27 cellular contexts compared by ENCODE assay signal in genomic region chr2:102420290-102420689, GRCh38. TPM values are rescaled to one million over a fixed set of nuclear protein-coding genes. Genes with fewer than 3 reads are reported as not detected.
DNase-seq lines count a peak whose midpoint lies in the region; ATAC-seq and TF ChIP-seq lines count a peak whose summit lies in the region.
"Had no signal": no experiment of that assay in that cellular context is flagged by ENCODE, and none has a peak within 500 bp of the region (broad histone marks: within the 10 kb centered on the region; RNA-seq: fewer than 3 reads in every experiment).

No MANE protein-coding gene starts in this region.

- H3K4me3 ChIP-seq in CD8-positive, alpha-beta T cell (ENCODE audit: low read depth, low read length), result no peak overlapping the region
- H3K4me3 ChIP-seq in psoas muscle, result no peak overlapping the region
- H3K4me3 ChIP-seq: GM23248, neural progenitor cell, tibial nerve had no signal

- peak overlapping the region; percentile 97 for H3K27ac Mint-ChIP-seq in T-helper 1 cell treated with Interleukin-12 subunit alpha and Interleukin-12 subunit beta and Interleukin-4 antibody, amounts not matched to agents 30 μg/mL and 1 μg/mL, for 36 hours
- H3K27ac Mint-ChIP-seq in CD8-positive, alpha-beta T cell, result peak overlapping the region; percentile 76
- peak overlapping the region; percentile 17 for H3K27ac Mint-ChIP-seq in activated CD4-positive, alpha-beta memory T cell treated with anti-CD3 and anti-CD28 coated beads, Interleukin-2, amount 10 ng/mL, durations not matched to agents 7 days and 5 days
- peak overlapping the region; percentile 93 to 99 (median 96) for H3K27ac Mint-ChIP-seq in immature natural killer cell
- H3K27ac Mint-ChIP-seq: neural progenitor cell had no signal

- WGBS in psoas muscle, 3 donors, result 85 to 88% (median 85%) methylated on average over 4 of the region's 4 CpGs

- CTCF ChIA-PET in CD8-positive, alpha-beta T cell (lab: Charles Lee), result interaction anchor here (0.8 to 6.0 kb wide), 4 partner anchors 11 to 180 kb away, joined by 3 to 43 read pairs (median 5); partner anchors contain the start of gene IL18R1
- CTCF ChIA-PET in activated CD4-positive, alpha-beta memory T cell treated with anti-CD3 and anti-CD28 coated beads, Interleukin-2, amount 10 ng/mL, durations not matched to agents 7 days and 5 days (lab: Charles Lee), result interaction anchor here (0.9 to 4.7 kb wide), 4 partner anchors 14 to 156 kb away, joined by 3 to 19 read pairs (median 4); no protein-coding TSS in a partner anchor

- H3K27ac ChIP-seq in CD8-positive, alpha-beta T cell (ENCODE audit: low read depth, low read length), result no peak overlapping the region
- H3K27ac ChIP-seq in psoas muscle, result no peak overlapping the region
- H3K27ac ChIP-seq: 22Rv1, GM23248, neural progenitor cell, tibial nerve had no signal

- TF ChIP-seq CTCF in CD8-positive, alpha-beta T cell (IDR thresholded peaks at IDR 0.05), result no peak
- no peak for TF ChIP-seq CTCF in psoas muscle (IDR thresholded peaks at IDR 0.05)

- peak overlapping the region; percentile 79 for H3K4me3 Mint-ChIP-seq in T-helper 1 cell treated with Interleukin-12 subunit alpha and Interleukin-12 subunit beta and Interleukin-4 antibody, amounts not matched to agents 30 μg/mL and 1 μg/mL, for 36 hours
- H3K4me3 Mint-ChIP-seq in CD8-positive, alpha-beta T cell, result peak overlapping the region; percentile 82
- peak overlapping the region; percentile 75 for H3K4me3 Mint-ChIP-seq in activated CD4-positive, alpha-beta memory T cell treated with anti-CD3 and anti-CD28 coated beads, Interleukin-2, amount 10 ng/mL, durations not matched to agents 7 days and 5 days
- peak overlapping the region; percentile 94 to 99 (median 98) for H3K4me3 Mint-ChIP-seq in immature natural killer cell
- H3K4me3 Mint-ChIP-seq: neural progenitor cell had no signal

- no peaks in the 10 kb centered on the region for H3K36me3 ChIP-seq in CD8-positive, alpha-beta T cell (ENCODE audit: insufficient read depth, low read length)
- no peaks in the 10 kb centered on the region for H3K36me3 ChIP-seq in psoas muscle (ENCODE audit: insufficient read depth in 1 of 2, low read depth in 1 of 2)
- H3K36me3 ChIP-seq: heart left ventricle, neural progenitor cell, tibial nerve had no signal

- H3K4me1 ChIP-seq in CD8-positive, alpha-beta T cell (ENCODE audit: insufficient read depth, low read length), result peaks cover 32% of the 10 kb centered on the region
- no peaks in the 10 kb centered on the region for H3K4me1 ChIP-seq in psoas muscle
- H3K4me1 ChIP-seq: neural progenitor cell, tibial nerve had no signal

- POLR2A ChIA-PET in CD8-positive, alpha-beta T cell (lab: Charles Lee), result interaction anchor here (1.5 to 2.6 kb wide), 2 partner anchors 10 to 11 kb away, joined by 4 to 10 read pairs; no protein-coding TSS in a partner anchor
- POLR2A ChIA-PET in activated CD4-positive, alpha-beta memory T cell treated with anti-CD3 and anti-CD28 coated beads, Interleukin-2, amount 10 ng/mL, durations not matched to agents 7 days and 5 days (lab: Charles Lee), result interaction anchor here (1.1 to 3.2 kb wide), 3 partner anchors 10 to 64 kb away, joined by 3 to 14 read pairs (median 9); partner anchors contain the start of gene IL18R1

- H3K36me3 Mint-ChIP-seq in T-helper 1 cell treated with Interleukin-12 subunit alpha and Interleukin-12 subunit beta and Interleukin-4 antibody, amounts not matched to agents 30 μg/mL and 1 μg/mL, for 36 hours (ENCODE audit: low read depth), result peaks cover 59% of the 10 kb centered on the region
- no peaks in the 10 kb centered on the region for H3K36me3 Mint-ChIP-seq in CD8-positive, alpha-beta T cell
- peaks cover 78% of the 10 kb centered on the region for H3K36me3 Mint-ChIP-seq in activated CD4-positive, alpha-beta memory T cell treated with anti-CD3 and anti-CD28 coated beads, Interleukin-2, amount 10 ng/mL, durations not matched to agents 7 days and 5 days (ENCODE audit: low read depth)
- H3K36me3 Mint-ChIP-seq in immature natural killer cell, result peaks cover 44 to 55% (median 48%) of the 10 kb centered on the region in 3 donors
- H3K36me3 Mint-ChIP-seq: neural progenitor cell had no signal

- intact Hi-C loops in CD8-positive, alpha-beta T cell (cut with DNase I, micrococcal nuclease), result no loop called here
- intact Hi-C loops in psoas muscle (cut with DNase I), result no loop called here

- peaks cover 13% of the 10 kb centered on the region for H3K9me3 Mint-ChIP-seq in T-helper 1 cell treated with Interleukin-12 subunit alpha and Interleukin-12 subunit beta and Interleukin-4 antibody, amounts not matched to agents 30 μg/mL and 1 μg/mL, for 36 hours
- no peaks in the 10 kb centered on the region for H3K9me3 Mint-ChIP-seq in CD8-positive, alpha-beta T cell
- peaks cover 21% of the 10 kb centered on the region for H3K9me3 Mint-ChIP-seq in activated CD4-positive, alpha-beta memory T cell treated with anti-CD3 and anti-CD28 coated beads, Interleukin-2, amount 10 ng/mL, durations not matched to agents 7 days and 5 days
- H3K9me3 Mint-ChIP-seq in immature natural killer cell, result no peaks in the 10 kb centered on the region
- H3K9me3 Mint-ChIP-seq: neural progenitor cell had no signal

- no peaks in the 10 kb centered on the region for H3K27me3 Mint-ChIP-seq in T-helper 1 cell treated with Interleukin-12 subunit alpha and Interleukin-12 subunit beta and Interleukin-4 antibody, amounts not matched to agents 30 μg/mL and 1 μg/mL, for 36 hours (ENCODE audit: low read depth)
- no peaks in the 10 kb centered on the region for H3K27me3 Mint-ChIP-seq in CD8-positive, alpha-beta T cell (ENCODE audit: low read depth)
- peaks cover 14% of the 10 kb centered on the region for H3K27me3 Mint-ChIP-seq in activated CD4-positive, alpha-beta memory T cell treated with anti-CD3 and anti-CD28 coated beads, Interleukin-2, amount 10 ng/mL, durations not matched to agents 7 days and 5 days
- peaks cover 2 to 9% (median 4%) of the 10 kb centered on the region in 3 donors for H3K27me3 Mint-ChIP-seq in immature natural killer cell (ENCODE audit: low read depth in 3 of 3)

- H3K9me3 ChIP-seq in CD8-positive, alpha-beta T cell (ENCODE audit: low read length), result no peaks in the 10 kb centered on the region
- no peaks in the 10 kb centered on the region for H3K9me3 ChIP-seq in psoas muscle
- H3K9me3 ChIP-seq: heart left ventricle, tibial nerve had no signal

- no peak for ATAC-seq in CD8-positive, alpha-beta T cell
- ATAC-seq in psoas muscle, result no peak
- ATAC-seq: heart left ventricle, sciatic nerve, SK-N-SH treated with all-trans-retinoic acid at 6 μM for 48 hours had no signal

- DNase-seq in T-helper 1 cell (no peak), immature natural killer cell (no peak), psoas muscle (no peak), NCI-H82 treated with DMSO at 0.1 percent for 48 hours (lab: John Stamatoyannopoulos, UW; ENCODE audit: unreplicated experiment) (no peak), hepatic stellate cell (ENCODE audit: low spot score) (no peak)
- DNase-seq in CD8-positive, alpha-beta T cell, result no peak
- DNase-seq in activated CD4-positive, alpha-beta memory T cell treated with anti-CD3 and anti-CD28 coated beads, Interleukin-2, amount 10 ng/mL, durations not matched to agents 7 days and 5 days, result no peak
- DNase-seq: aorta, COR-L47, DMS79 treated with DMSO at 0.1 percent for 48 hours, GM23248, heart left ventricle, NCI-H1092 treated with DMSO at 0.1 percent for 48 hours, NCI-H187 treated with DMSO at 0.1 percent for 48 hours, NCI-H2227 treated with DMSO at 0.1 percent for 48 hours, NCI-H774, posterior cingulate gyrus had no signal

- no peaks in the 10 kb centered on the region for H3K27me3 ChIP-seq in CD8-positive, alpha-beta T cell (ENCODE audit: insufficient read depth, low read length)
- peaks cover 0 to 5% (median 2%) of the 10 kb centered on the region in 3 donors for H3K27me3 ChIP-seq in psoas muscle (ENCODE audit: insufficient read depth in 3 of 3, low read length in 2 of 3)
- H3K27me3 ChIP-seq: neural progenitor cell, tibial nerve had no signal

- H3K4me1 Mint-ChIP-seq in T-helper 1 cell treated with Interleukin-12 subunit alpha and Interleukin-12 subunit beta and Interleukin-4 antibody, amounts not matched to agents 30 μg/mL and 1 μg/mL, for 36 hours (ENCODE audit: low read depth), result peaks cover 77% of the 10 kb centered on the region
- H3K4me1 Mint-ChIP-seq in CD8-positive, alpha-beta T cell (ENCODE audit: low read depth), result peaks cover 69% of the 10 kb centered on the region
- H3K4me1 Mint-ChIP-seq in activated CD4-positive, alpha-beta memory T cell treated with anti-CD3 and anti-CD28 coated beads, Interleukin-2, amount 10 ng/mL, durations not matched to agents 7 days and 5 days, result peaks cover 80% of the 10 kb centered on the region
- H3K4me1 Mint-ChIP-seq in immature natural killer cell, result peaks cover 33 to 77% of the 10 kb centered on the region in 2 donors
- H3K4me1 Mint-ChIP-seq: neural progenitor cell had no signal

RNA-seq across cellular contexts. Expression of gene IL18RAP, which starts 2.7 kb away (rescaled TPM):
- total RNA-seq in CD8-positive, alpha-beta T cell, result 10 to 100 TPM in 1 of 2 experiments, 1 to 10 TPM in 1; 7.9 to 10.8 TPM
- 1 to 10 TPM; 7.2 to 9.6 TPM for total RNA-seq in activated CD4-positive, alpha-beta memory T cell treated with anti-CD3 and anti-CD28 coated beads, Interleukin-2, amount 10 ng/mL, durations not matched to agents 7 days and 5 days
- polyA plus RNA-seq in immature natural killer cell, result 10 to 100 TPM; 58.1 to 60.8 (median 60.3) TPM
- under 1 TPM; 0.12 to 0.45 (median 0.38) TPM for total RNA-seq in psoas muscle
- polyA plus RNA-seq in psoas muscle, result under 1 TPM; 0.04 to 0.10 (median 0.10) TPM
- total RNA-seq: dermis microvascular lymphatic vessel endothelial cell, fibroblast of villous mesenchyme, GM23248, lung microvascular endothelial cell had no signal

RNA-seq across cellular contexts. Expression of gene SLC9A4, which starts 52.7 kb away (rescaled TPM):
- total RNA-seq in CD8-positive, alpha-beta T cell, result not detected
- under 1 TPM; 0.10 to 0.15 TPM for total RNA-seq in activated CD4-positive, alpha-beta memory T cell treated with anti-CD3 and anti-CD28 coated beads, Interleukin-2, amount 10 ng/mL, durations not matched to agents 7 days and 5 days
- polyA plus RNA-seq in immature natural killer cell, result not detected
- under 1 TPM in 1 of 4 donors, not detected in 3; 0.08 TPM for total RNA-seq in psoas muscle
- not detected for polyA plus RNA-seq in psoas muscle
- total RNA-seq: cardiac septum, dermis microvascular lymphatic vessel endothelial cell, fibroblast of villous mesenchyme, GM23248, heart left ventricle, lung microvascular endothelial cell, sciatic nerve had no signal
- polyA plus RNA-seq: aorta, GM23248, heart left ventricle had no signal

Comparison
In these comparisons a context has a peak if more than half of its experiments do, and no peak if none do; other contexts are left out.
1. H3K27ac Mint-ChIP-seq: peak in every context shown above with its lines; median percentile 97 in T-helper 1 cell treated with Interleukin-12 subunit alpha and Interleukin-12 subunit beta and Interleukin-4 antibody, amounts not matched to agents 30 μg/mL and 1 μg/mL, for 36 hours; 96 in immature natural killer cell; 76 in CD8-positive, alpha-beta T cell; 17 in activated CD4-positive, alpha-beta memory T cell treated with anti-CD3 and anti-CD28 coated beads, Interleukin-2, amount 10 ng/mL, durations not matched to agents 7 days and 5 days.
2. RNA of gene IL18RAP, which starts 2.7 kb away (total RNA-seq): 7.9 to 10.8 TPM in CD8-positive, alpha-beta T cell and 7.2 to 9.6 TPM in activated CD4-positive, alpha-beta memory T cell treated with anti-CD3 and anti-CD28 coated beads, Interleukin-2, amount 10 ng/mL, durations not matched to agents 7 days and 5 days; 0.12 to 0.45 TPM in psoas muscle; every median in the first group is over 4 times any median in the second.
3. Peak in every context shown above with its lines, with median percentiles within 50 percentile points of each other: H3K4me3 Mint-ChIP-seq.